In the genomic region with DNA sequence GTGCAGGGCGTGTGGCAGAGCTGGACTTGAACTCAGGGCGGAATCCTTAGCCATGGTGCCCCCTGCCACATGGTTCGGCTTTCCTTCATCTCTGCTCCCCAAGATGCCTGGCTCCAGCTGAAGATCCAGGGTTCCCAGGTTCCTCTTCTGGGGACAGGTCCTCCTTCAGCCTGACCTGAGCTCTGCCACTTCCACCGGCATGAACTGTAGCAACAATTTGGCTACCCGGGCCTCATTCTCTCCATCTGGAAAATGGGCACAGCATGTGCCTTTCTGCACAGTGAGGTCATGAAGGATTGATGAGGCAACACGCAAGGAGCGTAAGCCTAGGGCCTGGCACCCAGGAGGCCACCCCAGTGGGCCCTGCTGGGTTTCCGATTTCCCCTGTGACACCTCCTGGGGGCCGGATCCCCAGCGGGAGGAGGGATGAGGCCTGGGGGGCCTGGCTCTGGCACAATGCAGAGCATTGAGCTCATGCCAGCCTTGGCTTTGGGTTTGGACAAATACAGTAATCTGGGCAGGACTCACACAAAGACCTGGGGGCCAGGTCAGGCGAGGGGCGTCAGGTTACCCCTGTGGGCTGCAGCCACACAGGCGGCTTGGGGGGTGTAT, we compare ENCODE assay signal across 15 cellular contexts.
DNase-seq lines count a peak whose midpoint lies in the region; ATAC-seq, FAIRE-seq and TF ChIP-seq lines count a peak whose summit lies in the region.
"Had no signal": no experiment of that assay in that cellular context is flagged by ENCODE, and none has a peak within 500 bp of the region (broad histone marks: within the 10 kb centered on the region; RNA-seq: fewer than 3 reads in every experiment).

No MANE protein-coding gene starts in this region.

- H3K23me2 ChIP-seq in H1 (ENCODE audit: low read depth, low read length), result 0 out of 2 replicates have a peak, but pooled peaks cover under 1% of the 10 kb centered on the region

- TF ChIP-seq CTCF in A549 (IDR thresholded peaks at IDR 0.05) (no peak), H1 (IDR thresholded peaks at IDR 0.05; ENCODE audit: control extremely low read depth in 1 of 3, insufficient read depth in 1 of 3, low read depth in 1 of 3, low read length in 3 of 3) (no peak), neutrophil (IDR thresholded peaks at IDR 0.05) (no peak)

- H3K14ac ChIP-seq in H1 (ENCODE audit: insufficient read length), result no peak overlapping the region

- H3K4me2 ChIP-seq in A549, result no peak overlapping the region
- H3K4me2 ChIP-seq in H1 (ENCODE audit: insufficient read depth in 1 of 2, low read depth in 2 of 2, low read length in 2 of 2), result no peak overlapping the region

- 91% methylated on average over 10 of the region's 13 CpGs for WGBS in A549 (ENCODE audit: missing lambda C conversion rate)
- 94% methylated on average over 13 of the region's 13 CpGs; no CpG with 5 or more reads in 1 of the 2 experiments for WGBS in H1 (ENCODE audit: extremely low coverage in 1 of 2, insufficient coverage in 1 of 2, insufficient read length in 1 of 2, insufficient replicate concordance in 2 of 2, low coverage in 1 of 2, low lambda C conversion rate in 2 of 2, missing lambda C conversion rate in 1 of 2), 2 experiments

- no peak overlapping the region for H2AFZ ChIP-seq in H1 (ENCODE audit: low read length)

- no peak overlapping the region for H2BK12ac ChIP-seq in H1 (ENCODE audit: low read depth, low read length)

- H3K9me3 ChIP-seq in A549 (no peaks in the 10 kb centered on the region), H1 (ENCODE audit: insufficient read depth in 2 of 2, low read depth in 1 of 2, low read length in 1 of 2) (no peaks in the 10 kb centered on the region), neutrophil (no peaks in the 10 kb centered on the region)
- H3K9me3 ChIP-seq: HAP-1 had no signal

- H4K8ac ChIP-seq in H1 (ENCODE audit: extremely low read depth, insufficient read depth, low read length), result no peak overlapping the region

- H2BK5ac ChIP-seq in H1 (ENCODE audit: low read depth, low read length), result no peak overlapping the region

- CTCF ChIA-PET in A549 (lab: Yijun Ruan, JAX) (interaction anchor here (0.8 to 1.9 kb wide), 6 partner anchors 9 to 116 kb away, joined by 3 to 4 read pairs (median 4); no protein-coding TSS in a partner anchor), H1 (lab: Charles Lee; ENCODE audit: partially characterized antibody) (interaction anchor here (0.6 to 5.0 kb wide), 8 partner anchors 10 to 237 kb away, joined by 3 to 45 read pairs (median 4); no protein-coding TSS in a partner anchor)

- H4K5ac ChIP-seq in H1 (ENCODE audit: insufficient read length, low read depth, low read length), result no peak overlapping the region

- no peaks in the 10 kb centered on the region for H3K36me3 ChIP-seq in H1 (ENCODE audit: control insufficient read depth in 2 of 4, insufficient read depth in 4 of 4, low read length in 3 of 4)
- H3K36me3 ChIP-seq in neutrophil, result no peaks in the 10 kb centered on the region
- H3K36me3 ChIP-seq: HAP-1 had no signal

- H3K9ac ChIP-seq in H1 (replicated peaks in 1 of 4; ENCODE audit: extremely low read depth in 1 of 4, low read depth in 3 of 4, low read length in 3 of 4), result no peak overlapping the region

- no peak overlapping the region for H3K56ac ChIP-seq in H1 (replicated peaks; ENCODE audit: insufficient read length, low read depth, low read length)

- DNase-seq in A549 (ENCODE audit: low read depth in 1 of 2, low spot score in 1 of 2) (no peak), H1 (ENCODE audit: low read depth in 1 of 2, low spot score in 2 of 2) (no peak)
- no peak for DNase-seq in activated naive CD4-positive, alpha-beta T cell (lab: John Stamatoyannopoulos, UW)
- DNase-seq: C1 segment of cervical spinal cord; Calu3; CD4-positive, alpha-beta T cell; DMS 273 treated with DMSO at 0.1 percent for 48 hours; GOT3; HFFc6 had no signal

- no peak overlapping the region for H2BK20ac ChIP-seq in H1 (ENCODE audit: low read length)

- no peaks in the 10 kb centered on the region for H4K20me1 ChIP-seq in H1 (replicated peaks in 1 of 2; ENCODE audit: control insufficient read depth in 1 of 2, insufficient read depth in 2 of 2, low read length in 2 of 2)

- H3K4me3 ChIP-seq in A549 (no peak overlapping the region), H1 (ENCODE audit: extremely low read depth in 1 of 4, insufficient read depth in 2 of 4, low read depth in 3 of 4, low read length in 4 of 4) (no peak overlapping the region), neutrophil (ENCODE audit: low read depth in 1 of 2, low read length in 1 of 2) (no peak overlapping the region)
- H3K4me3 ChIP-seq: HAP-1 had no signal

- FAIRE-seq in A549 (lab: Jason Lieb, UNC) (no peak), H1 (lab: Jason Lieb, UNC) (no peak)
- FAIRE-seq: HTR-8/SVneo had no signal

- H3K27me3 ChIP-seq in H1 (replicated peaks in 1 of 4; ENCODE audit: control insufficient read depth in 3 of 4, extremely low read depth in 1 of 4, insufficient read depth in 3 of 4, low read length in 3 of 4) (no peaks in the 10 kb centered on the region), neutrophil (no peaks in the 10 kb centered on the region)

- no peak overlapping the region for H3K18ac ChIP-seq in H1 (ENCODE audit: extremely low read depth, low read length)

- H3K79me2 ChIP-seq in H1 (ENCODE audit: control insufficient read depth in 1 of 2, insufficient read depth in 2 of 2, low read length in 2 of 2), result no peaks in the 10 kb centered on the region

- no peak overlapping the region for H4K91ac ChIP-seq in H1 (replicated peaks; ENCODE audit: insufficient read length, low read length)

- ATAC-seq in A549 (no peak), GM18517 (IDR thresholded peaks at IDR 0.05; ENCODE audit: unreplicated experiment) (no peak), HG02588 (IDR thresholded peaks at IDR 0.05; ENCODE audit: unreplicated experiment) (no peak)

- H2BK15ac ChIP-seq in H1 (ENCODE audit: low read length), result no peak overlapping the region

- TF ChIP-seq EP300 in A549 (IDR thresholded peaks at IDR 0.05) (no peak), Ishikawa (IDR thresholded peaks at IDR 0.05; ENCODE audit: borderline replicate concordance) (peak; percentile 77), H1 (IDR thresholded peaks at IDR 0.05; ENCODE audit: borderline replicate concordance in 1 of 2, low read depth in 2 of 2, low read length in 2 of 2) (no peak)

- H3K27ac ChIP-seq in A549, result peak overlapping the region in 1 of 2 experiments; percentile 23; a peak in 1 of 6 replicates
- H3K27ac ChIP-seq in H1 (ENCODE audit: low read depth, low read length), result no peak overlapping the region
- H3K27ac ChIP-seq in neutrophil, result peak overlapping the region; percentile 75

- H2BK120ac ChIP-seq in H1 (replicated peaks; ENCODE audit: low read depth, low read length), result no peak overlapping the region

- H3K4me1 ChIP-seq in A549, result peaks cover 51% of the 10 kb centered on the region
- H3K4me1 ChIP-seq in H1 (replicated peaks in 1 of 4; ENCODE audit: control insufficient read depth in 3 of 4, insufficient read depth in 4 of 4, low read length in 3 of 4), result peaks cover 4 to 9% (median 8%) of the 10 kb centered on the region in 4 experiments; a peak in 6 of 7 replicates
- H3K4me1 ChIP-seq in neutrophil (ENCODE audit: control insufficient read depth in 1 of 2, insufficient read depth in 1 of 2, low read depth in 1 of 2, low read length in 1 of 2), result peaks cover 59 to 67% of the 10 kb centered on the region in 2 experiments

- H2AK5ac ChIP-seq in H1 (ENCODE audit: low read depth, low read length), result no peak overlapping the region

- H3K23ac ChIP-seq in H1 (ENCODE audit: insufficient read length), result no peak overlapping the region

- no peak overlapping the region for H3K4ac ChIP-seq in H1 (replicated peaks; ENCODE audit: insufficient read length, low read depth, low read length)

- no peaks in the 10 kb centered on the region for H3K79me1 ChIP-seq in H1 (ENCODE audit: low read depth, low read length)

- TF ChIP-seq RAD21 in A549 (conservative IDR thresholded peaks at IDR 0.05 in 1 of 2, IDR thresholded peaks at IDR 0.05 in 1 of 2) (no peak), Ishikawa (IDR thresholded peaks at IDR 0.05; ENCODE audit: low read depth) (no peak), H1 (IDR thresholded peaks at IDR 0.05 in 1 of 2, conservative IDR thresholded peaks at IDR 0.05 in 1 of 2; ENCODE audit: low read depth in 2 of 2, low read length in 2 of 2) (no peak)

- POLR2A ChIA-PET in A549 (lab: Yijun Ruan, JAX) (no interaction called here), H1 (lab: Charles Lee; ENCODE audit: partially characterized antibody) (no interaction called here)

- TF ChIP-seq POLR2A in A549 (IDR thresholded peaks at IDR 0.05; ENCODE audit: low read length), result no peak
- TF ChIP-seq POLR2A in H1 (IDR thresholded peaks at IDR 0.05; ENCODE audit: control extremely low read depth in 1 of 2, low read depth in 2 of 2, low read length in 2 of 2), result no peak

TF ChIP-seq in A549, 52 proteins besides CTCF, POLR2A, EP300 and RAD21:
- TF ChIP-seq ZNF302 (CRISPR knock-in tag; IDR thresholded peaks at IDR 0.05) (no peak), NR3C1 (IDR thresholded peaks at IDR 0.05) (no peak), KDM1A (IDR thresholded peaks at IDR 0.05; ENCODE audit: low read depth) (0 out of 2 replicates have a peak, but pooled peaks have one; percentile 21), HOXA7 (CRISPR knock-in tag; IDR thresholded peaks at IDR 0.05) (no peak)

TF ChIP-seq in Ishikawa, 13 proteins besides CTCF, POLR2A, EP300 and RAD21:
- TF ChIP-seq CEBPB (IDR thresholded peaks at IDR 0.05), result no peak
- TF ChIP-seq ZBTB7A (IDR thresholded peaks at IDR 0.05; ENCODE audit: low read depth), result no peak
- peak; percentile 14; the same call in 1 of the 2 replicates for TF ChIP-seq TCF12 (IDR thresholded peaks at IDR 0.05; ENCODE audit: low read depth)
- peak; percentile 60; the same call in 1 of the 2 replicates for TF ChIP-seq NFIC (IDR thresholded peaks at IDR 0.05)
- TF ChIP-seq EGR1 (IDR thresholded peaks at IDR 0.05), result no peak

TF ChIP-seq in H1, 55 proteins besides CTCF, POLR2A, EP300 and RAD21:
- TF ChIP-seq, protein P1, sequence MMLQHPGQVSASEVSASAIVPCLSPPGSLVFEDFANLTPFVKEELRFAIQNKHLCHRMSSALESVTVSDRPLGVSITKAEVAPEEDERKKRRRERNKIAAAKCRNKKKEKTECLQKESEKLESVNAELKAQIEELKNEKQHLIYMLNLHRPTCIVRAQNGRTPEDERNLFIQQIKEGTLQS (IDR thresholded peaks at IDR 0.05; ENCODE audit: insufficient read depth, low read depth, low read length), result no peak
- TF ChIP-seq KDM1A (IDR thresholded peaks at IDR 0.05; ENCODE audit: borderline replicate concordance, low read length), result peak; percentile 60; the same call in 1 of the 2 replicates
